Comparison of ENCODE assay signal across 8 cellular contexts in the genomic region with DNA sequence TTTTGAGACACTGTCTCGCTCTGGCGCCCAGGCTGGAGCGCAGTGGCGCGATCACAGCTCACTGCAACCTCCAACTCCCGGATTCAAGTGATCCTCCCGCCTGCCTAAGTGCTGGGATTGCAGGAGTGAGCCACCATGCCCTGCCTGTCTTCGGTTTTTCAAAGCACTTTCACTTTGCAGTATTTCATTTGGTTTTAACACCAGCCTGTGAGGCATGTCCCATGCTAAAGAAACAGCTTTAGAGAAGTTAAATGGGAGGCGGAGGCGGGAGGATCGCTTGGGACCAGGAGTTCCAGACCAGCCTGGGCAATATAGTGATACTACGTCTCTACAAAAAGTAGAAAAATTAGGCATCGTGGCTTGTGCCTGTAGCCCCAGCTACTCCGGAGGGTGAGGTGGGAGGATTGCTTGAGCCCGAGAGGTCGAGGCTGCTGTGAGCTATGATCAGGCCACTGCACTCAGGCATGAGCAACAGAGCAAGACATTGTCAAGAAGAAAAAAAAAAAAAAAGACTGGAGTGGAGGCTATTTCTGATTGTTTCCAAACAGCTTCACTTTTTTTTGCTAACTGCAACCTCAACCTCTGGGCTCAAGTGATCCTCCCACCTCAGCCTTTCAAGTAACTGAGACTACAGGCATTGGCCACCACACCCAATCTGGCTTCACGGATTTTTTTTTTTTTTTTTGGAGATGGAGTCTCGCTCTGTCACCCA. TPM values are rescaled to one million over a fixed set of nuclear protein-coding genes. Genes with fewer than 3 reads are reported as not detected.
DNase-seq lines count a peak whose midpoint lies in the region; ATAC-seq and TF ChIP-seq lines count a peak whose summit lies in the region.

No MANE protein-coding gene starts in this region.

- intact Hi-C loops in esophagus squamous epithelium (cut with DNase I) = no loop called here

- H3K9me3 ChIP-seq in esophagus squamous epithelium = no peaks in the 10 kb centered on the region

- H3K27me3 ChIP-seq in esophagus squamous epithelium = no peaks in the 10 kb centered on the region
- H3K27me3 ChIP-seq in rectal smooth muscle tissue (ENCODE audit: control insufficient read depth, insufficient read depth, low read length) = no peaks in the 10 kb centered on the region

- peak; percentile 42 for DNase-seq in activated CD4-positive, alpha-beta T cell treated with anti-CD3 and anti-CD28 coated beads for 48 hours
- DNase-seq in activated CD4-positive, alpha-beta T cell treated with anti-CD3 and anti-CD28 coated beads, Interleukin-2, amount 50 U/mL, for 1 hour = no peak
- no peak for DNase-seq in esophagus squamous epithelium (lab: John Stamatoyannopoulos, UW)
- DNase-seq in GF-D8 (lab: John Stamatoyannopoulos, UW) = no peak
- DNase-seq in Ammon's horn (ENCODE audit: low spot score) = no peak

- H3K27ac ChIP-seq in esophagus squamous epithelium = peak overlapping the region; percentile 97 to 100 (median 100)
- no peak overlapping the region for H3K27ac ChIP-seq in rectal smooth muscle tissue (ENCODE audit: low read depth, low read length)

- WGBS in esophagus squamous epithelium, 2 donors = 31 to 37% methylated on average over 18 of the region's 18 CpGs

- ATAC-seq in SK-N-SH treated with all-trans-retinoic acid at 6 μM for 48 hours (no peak), GM18498 (IDR thresholded peaks at IDR 0.05; ENCODE audit: unreplicated experiment) (no peak)

- no peak overlapping the region for H3K9ac ChIP-seq in rectal smooth muscle tissue (ENCODE audit: low read length)

- TF ChIP-seq CTCF in esophagus squamous epithelium (IDR thresholded peaks at IDR 0.05) = no peak

- H3K36me3 ChIP-seq in esophagus squamous epithelium (peaks cover 0 to 60% (median 16%) of the 10 kb centered on the region in 3 donors), rectal smooth muscle tissue (ENCODE audit: control insufficient read depth, insufficient read depth, low read length) (peaks cover 13% of the 10 kb centered on the region)

- H3K4me3 ChIP-seq in esophagus squamous epithelium (peak overlapping the region; percentile 74 to 94 (median 92)), rectal smooth muscle tissue (ENCODE audit: low read length) (peak overlapping the region; percentile 96)

- H3K4me1 ChIP-seq in esophagus squamous epithelium = peaks cover 22 to 86% (median 50%) of the 10 kb centered on the region in 3 donors
- peaks cover 29% of the 10 kb centered on the region for H3K4me1 ChIP-seq in rectal smooth muscle tissue (ENCODE audit: control insufficient read depth, insufficient read depth, low read length)

- no peak for TF ChIP-seq POLR2A in esophagus squamous epithelium (IDR thresholded peaks at IDR 0.05)

TF ChIP-seq in SK-N-SH treated with all-trans-retinoic acid at 6 μM for 48 hours, 23 proteins besides CTCF, POLR2A, EP300 and RAD21:
- no peak for TF ChIP-seq ZNF8 (CRISPR knock-in tag; IDR thresholded peaks at IDR 0.05)
- TF ChIP-seq ZNF70 (CRISPR knock-in tag; IDR thresholded peaks at IDR 0.05) = 0 out of 2 replicates have a peak, but pooled peaks have one; percentile 26
- TF ChIP-seq TOX (CRISPR knock-in tag; IDR thresholded peaks at IDR 0.05; ENCODE audit: borderline replicate concordance) = no peak

RNA-seq across cellular contexts. Expression of a gene that starts 1.3 kb away (rescaled TPM):
- total RNA-seq in esophagus squamous epithelium = 10 to 100 TPM; 14.6 to 33.0 (median 24.7) TPM

RNA-seq across cellular contexts. Expression of a gene that starts 1.5 kb away (rescaled TPM):
- total RNA-seq in esophagus squamous epithelium = 10 to 100 TPM; 13.0 to 17.2 (median 16.7) TPM

RNA-seq across cellular contexts. Expression of a gene that starts 9.2 kb away (rescaled TPM):
- 100 to 1,000 TPM; 203 to 286 (median 233) TPM for total RNA-seq in esophagus squamous epithelium

RNA-seq across cellular contexts. Expression of a gene that starts 10.0 kb away (rescaled TPM):
- 10 to 100 TPM; 24.2 to 31.0 (median 28.1) TPM for total RNA-seq in esophagus squamous epithelium

RNA-seq across cellular contexts. Expression of a gene that starts 17.1 kb away (rescaled TPM):
- 100 to 1,000 TPM in 1 of 4 donors, 10 to 100 TPM in 3; 11.0 to 116 (median 39.2) TPM for total RNA-seq in esophagus squamous epithelium
